In the genomic region with DNA sequence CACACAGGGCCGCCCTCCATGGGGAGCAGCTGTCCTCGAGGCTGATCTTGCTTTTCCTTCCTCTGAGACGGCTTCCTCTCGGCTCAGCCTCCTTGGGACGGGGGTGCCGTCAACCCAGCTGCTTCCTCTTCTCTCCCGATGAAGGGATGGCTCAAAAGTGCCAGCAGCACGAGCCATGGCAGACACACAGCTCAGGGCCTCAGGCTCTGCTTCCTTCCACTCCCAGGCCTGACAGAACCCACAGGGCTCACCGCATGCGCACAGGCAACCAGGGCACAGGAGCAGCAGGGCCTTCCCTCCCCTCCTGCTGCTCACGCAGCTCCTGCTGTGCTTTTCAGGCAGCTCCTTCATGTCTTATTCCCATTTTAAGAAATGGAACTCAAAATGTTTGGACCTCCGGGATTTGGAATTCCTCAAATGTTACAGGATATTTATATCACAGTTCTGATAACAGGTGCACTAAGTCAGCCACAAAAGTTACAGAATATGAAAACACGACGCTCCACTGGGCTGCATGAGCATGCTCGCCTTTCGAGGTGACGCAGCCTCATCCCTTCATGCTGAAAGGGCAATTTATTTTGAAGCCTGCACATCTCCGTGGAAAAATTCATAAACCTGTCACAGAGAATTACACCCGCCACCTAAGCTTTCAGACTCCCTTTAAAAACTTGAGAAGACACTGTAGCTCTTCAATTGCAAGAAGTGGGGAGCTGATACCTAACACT, we compare ENCODE assay signal across 14 cellular contexts.
DNase-seq lines count a peak whose midpoint lies in the region; ATAC-seq, FAIRE-seq and TF ChIP-seq lines count a peak whose summit lies in the region.
"Had no signal": no experiment of that assay in that cellular context is flagged by ENCODE, and none has a peak within 500 bp of the region (broad histone marks: within the 10 kb centered on the region; RNA-seq: fewer than 3 reads in every experiment).

No MANE protein-coding gene starts in this region.

- no peak for FAIRE-seq in A549 (lab: Jason Lieb, UNC)
- FAIRE-seq: GM18507 had no signal

- H3K4me2 ChIP-seq in A549, result no peak overlapping the region

- TF ChIP-seq CTCF in A549 (IDR thresholded peaks at IDR 0.05), result no peak
- TF ChIP-seq CTCF in suprapubic skin (IDR thresholded peaks at IDR 0.05), result no peak

- peak overlapping the region; percentile 21 to 61; a peak in 3 of 6 replicates for H3K27ac ChIP-seq in A549
- H3K27ac ChIP-seq in right cardiac atrium (ENCODE audit: low read length), result no peak overlapping the region
- no peak overlapping the region for H3K27ac ChIP-seq in suprapubic skin

- POLR2A ChIA-PET in A549 (lab: Yijun Ruan, JAX), result interaction anchor here (1.2 kb wide), 1 partner anchor 11 kb away, joined by 3 read pairs; no protein-coding TSS in a partner anchor

- CTCF ChIA-PET in A549 (lab: Yijun Ruan, JAX), result interaction anchor here (1.0 to 1.5 kb wide), 3 partner anchors 71 to 378 kb away, joined by 3 read pairs; no protein-coding TSS in a partner anchor

- H3K4me3 ChIP-seq in A549, result no peak overlapping the region
- H3K4me3 ChIP-seq in right cardiac atrium (ENCODE audit: low read length), result no peak overlapping the region
- H3K4me3 ChIP-seq in suprapubic skin, result no peak overlapping the region
- H3K4me3 ChIP-seq: prostate gland had no signal

- WGBS in A549 (ENCODE audit: missing lambda C conversion rate), result 93% methylated on average over 15 of the region's 19 CpGs
- 71% methylated on average over 19 of the region's 19 CpGs for WGBS in right cardiac atrium
- WGBS in suprapubic skin, result 86% methylated on average over 19 of the region's 19 CpGs

- TF ChIP-seq EP300 in A549 (IDR thresholded peaks at IDR 0.05), result no peak
- TF ChIP-seq EP300 in suprapubic skin (IDR thresholded peaks at IDR 0.05), result no peak

- no peak for ATAC-seq in A549
- ATAC-seq in right cardiac atrium, result peak; percentile 36 to 75
- no peak for ATAC-seq in HG02840 (IDR thresholded peaks at IDR 0.05; ENCODE audit: low FRiP score, unreplicated experiment)
- no peak for ATAC-seq in GM18861 (IDR thresholded peaks at IDR 0.05; ENCODE audit: unreplicated experiment)
- ATAC-seq: esophagus mucosa had no signal

- no peaks in the 10 kb centered on the region for H3K36me3 ChIP-seq in suprapubic skin
- H3K36me3 ChIP-seq: prostate gland had no signal

- no peaks in the 10 kb centered on the region for H3K4me1 ChIP-seq in A549
- H3K4me1 ChIP-seq in right cardiac atrium (ENCODE audit: control insufficient read depth, insufficient read depth, low read length), result no peaks in the 10 kb centered on the region
- no peaks in the 10 kb centered on the region for H3K4me1 ChIP-seq in suprapubic skin
- H3K4me1 ChIP-seq: prostate gland had no signal

- TF ChIP-seq POLR2A in A549 (IDR thresholded peaks at IDR 0.05; ENCODE audit: low read length), result no peak
- no peak for TF ChIP-seq POLR2A in suprapubic skin (IDR thresholded peaks at IDR 0.05)

- H3K27me3 ChIP-seq in right cardiac atrium (ENCODE audit: control insufficient read depth, insufficient read depth) (no peaks in the 10 kb centered on the region), suprapubic skin (no peaks in the 10 kb centered on the region)

- no peak for TF ChIP-seq RAD21 in A549 (conservative IDR thresholded peaks at IDR 0.05 in 1 of 2, IDR thresholded peaks at IDR 0.05 in 1 of 2)

- DNase-seq in A549 (ENCODE audit: low read depth in 1 of 2, low spot score in 1 of 2), result no peak
- DNase-seq in UCSD-AML1 (lab: John Stamatoyannopoulos, UW; ENCODE audit: unreplicated experiment), result peak; percentile 83
- DNase-seq in right cardiac atrium, result peak; percentile 33 to 80 (median 67)
- DNase-seq in pons (ENCODE audit: low spot score), result peak; percentile 63
- DNase-seq in NCI-H2107 treated with DMSO at 0.1 percent for 48 hours (lab: John Stamatoyannopoulos, UW; ENCODE audit: unreplicated experiment), result no peak
- DNase-seq in suprapubic skin (ENCODE audit: low spot score in 2 of 2), result no peak
- DNase-seq: amniotic stem cell, NCI-H1694, T1000 had no signal

- H3K9me3 ChIP-seq in A549 (no peaks in the 10 kb centered on the region), right cardiac atrium (ENCODE audit: control insufficient read depth, low read length) (no peaks in the 10 kb centered on the region), suprapubic skin (no peaks in the 10 kb centered on the region)
- H3K9me3 ChIP-seq: prostate gland had no signal

- intact Hi-C loops in right cardiac atrium (cut with DNase I), result no loop called here

TF ChIP-seq in A549, 52 proteins besides CTCF, POLR2A, EP300 and RAD21:
- TF ChIP-seq MAFK (IDR thresholded peaks at IDR 0.05; ENCODE audit: partially characterized antibody) (no peak), PHF8 (IDR thresholded peaks at IDR 0.05; ENCODE audit: borderline replicate concordance, low read depth) (no peak), CEBPB (IDR thresholded peaks at IDR 0.05) (no peak), FOSB (CRISPR knock-in tag; IDR thresholded peaks at IDR 0.05) (no peak)
- TF ChIP-seq, protein P1, sequence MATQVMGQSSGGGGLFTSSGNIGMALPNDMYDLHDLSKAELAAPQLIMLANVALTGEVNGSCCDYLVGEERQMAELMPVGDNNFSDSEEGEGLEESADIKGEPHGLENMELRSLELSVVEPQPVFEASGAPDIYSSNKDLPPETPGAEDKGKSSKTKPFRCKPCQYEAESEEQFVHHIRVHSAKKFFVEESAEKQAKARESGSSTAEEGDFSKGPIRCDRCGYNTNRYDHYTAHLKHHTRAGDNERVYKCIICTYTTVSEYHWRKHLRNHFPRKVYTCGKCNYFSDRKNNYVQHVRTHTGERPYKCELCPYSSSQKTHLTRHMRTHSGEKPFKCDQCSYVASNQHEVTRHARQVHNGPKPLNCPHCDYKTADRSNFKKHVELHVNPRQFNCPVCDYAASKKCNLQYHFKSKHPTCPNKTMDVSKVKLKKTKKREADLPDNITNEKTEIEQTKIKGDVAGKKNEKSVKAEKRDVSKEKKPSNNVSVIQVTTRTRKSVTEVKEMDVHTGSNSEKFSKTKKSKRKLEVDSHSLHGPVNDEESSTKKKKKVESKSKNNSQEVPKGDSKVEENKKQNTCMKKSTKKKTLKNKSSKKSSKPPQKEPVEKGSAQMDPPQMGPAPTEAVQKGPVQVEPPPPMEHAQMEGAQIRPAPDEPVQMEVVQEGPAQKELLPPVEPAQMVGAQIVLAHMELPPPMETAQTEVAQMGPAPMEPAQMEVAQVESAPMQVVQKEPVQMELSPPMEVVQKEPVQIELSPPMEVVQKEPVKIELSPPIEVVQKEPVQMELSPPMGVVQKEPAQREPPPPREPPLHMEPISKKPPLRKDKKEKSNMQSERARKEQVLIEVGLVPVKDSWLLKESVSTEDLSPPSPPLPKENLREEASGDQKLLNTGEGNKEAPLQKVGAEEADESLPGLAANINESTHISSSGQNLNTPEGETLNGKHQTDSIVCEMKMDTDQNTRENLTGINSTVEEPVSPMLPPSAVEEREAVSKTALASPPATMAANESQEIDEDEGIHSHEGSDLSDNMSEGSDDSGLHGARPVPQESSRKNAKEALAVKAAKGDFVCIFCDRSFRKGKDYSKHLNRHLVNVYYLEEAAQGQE (IDR thresholded peaks at IDR 0.05), result no peak

Comparison
In these comparisons a context has a peak if more than half of its experiments do, and no peak if none do; other contexts are left out.
1. ATAC-seq: peak in right cardiac atrium (2 of 2); none in A549 (0 of 2), HG02840 (single experiment) and GM18861 (single experiment).
2. DNase-seq: peak in UCSD-AML1 (single experiment), right cardiac atrium (3 of 3) and pons (single experiment); none in A549 (0 of 2), NCI-H2107 treated with DMSO at 0.1 percent for 48 hours (single experiment) and suprapubic skin (0 of 2).
3. H3K27ac ChIP-seq: peak in A549 (2 of 2); none in right cardiac atrium (single experiment) and suprapubic skin (single experiment).